1 cellular context compared by ENCODE assay signal in genomic region chr6:142058216-142058925, GRCh38.
TF ChIP-seq lines count a peak whose summit lies in the region.

No MANE protein-coding gene starts in this region.

TF ChIP-seq in SK-N-SH treated with all-trans-retinoic acid at 6 μM for 48 hours, 23 proteins besides CTCF, POLR2A, EP300 and RAD21 (continued from another document):
- TF ChIP-seq CREB5 (CRISPR knock-in tag; IDR thresholded peaks at IDR 0.05; ENCODE audit: low read depth) (no peak), ZNF565 (CRISPR knock-in tag; conservative IDR thresholded peaks at IDR 0.05; ENCODE audit: low read depth) (no peak)
